9 cellular contexts compared by ENCODE assay signal in genomic region chr2:113541200-113541983, GRCh38. TPM values are rescaled to one million over a fixed set of nuclear protein-coding genes. Genes with fewer than 3 reads are reported as not detected.
DNase-seq lines count a peak whose midpoint lies in the region; ATAC-seq and TF ChIP-seq lines count a peak whose summit lies in the region.
"Not testable (repeated sequence)": the region's sequence is repeated elsewhere in the genome, so short reads cannot be mapped to it uniquely, and the experiment has no call there.
"Had no signal": no experiment of that assay in that cellular context is flagged by ENCODE, and none has a peak within 500 bp of the region (broad histone marks: within the 10 kb centered on the region; RNA-seq: fewer than 3 reads in every experiment).

No MANE protein-coding gene starts in this region.

- H3K27me3 Mint-ChIP-seq in HFFc6 (ENCODE audit: insufficient read depth), result not testable (repeated sequence)
- H3K27me3 Mint-ChIP-seq in endodermal cell (ENCODE audit: insufficient read depth), result peaks cover 41% of the 10 kb centered on the region
- H3K27me3 Mint-ChIP-seq in naive thymus-derived CD8-positive, alpha-beta T cell, result peaks cover 0 to 14% (median 4%) of the 10 kb centered on the region in 5 donors

- not testable (repeated sequence) for H3K9me3 Mint-ChIP-seq in HFFc6; activated naive CD4-positive, alpha-beta T cell treated with anti-CD3 and anti-CD28 coated beads, Interleukin-2, amount 50 U/mL, for 72 hours; endodermal cell; naive thymus-derived CD8-positive, alpha-beta T cell

- H3K4me3 Mint-ChIP-seq in HFFc6 (peak overlapping the region; percentile 81), endodermal cell (peak overlapping the region; percentile 59)
- H3K4me3 Mint-ChIP-seq in naive thymus-derived CD8-positive, alpha-beta T cell, result peak overlapping the region; percentile 52 to 84 (median 72)

- not testable (repeated sequence) for H3K36me3 ChIP-seq in WERI-Rb-1; endodermal cell (ENCODE audit: control insufficient read depth, insufficient read depth, low read length)

- peak overlapping the region; percentile 36 for H3K4me3 ChIP-seq in AG09309 (ENCODE audit: control insufficient read depth, low read depth, low read length)
- peak overlapping the region; percentile 51 for H3K4me3 ChIP-seq in WERI-Rb-1 (ENCODE audit: low read depth, low read length)
- H3K4me3 ChIP-seq in endodermal cell (ENCODE audit: low read length), result peak overlapping the region; percentile 65
- peak overlapping the region; percentile 20 for H3K4me3 ChIP-seq in iPS-11a (ENCODE audit: low read depth, low read length)

- H3K9ac ChIP-seq in endodermal cell (ENCODE audit: extremely low read depth, low read length, poor library complexity, severe bottlenecking), result not testable (repeated sequence)

- peak overlapping the region; percentile 75 for H3K27ac Mint-ChIP-seq in HFFc6
- not testable (repeated sequence) for H3K27ac Mint-ChIP-seq in activated naive CD4-positive, alpha-beta T cell treated with anti-CD3 and anti-CD28 coated beads, Interleukin-2, amount 50 U/mL, for 72 hours; endodermal cell
- H3K27ac Mint-ChIP-seq in naive thymus-derived CD8-positive, alpha-beta T cell, result peak overlapping the region in 1 of 10 donors; percentile 56

- 0 to 1% methylated on average over 5 to 66 of the region's 72 CpGs for WGBS in endodermal cell (ENCODE audit: insufficient coverage in 1 of 2, insufficient read length in 1 of 2), 2 experiments

- POLR2A ChIA-PET in naive thymus-derived CD8-positive, alpha-beta T cell (lab: Charles Lee), result not testable (repeated sequence)

- not testable (repeated sequence) for H3K9me3 ChIP-seq in WERI-Rb-1 (ENCODE audit: severe bottlenecking); endodermal cell (ENCODE audit: control insufficient read depth, low read length)

- not testable (repeated sequence) for H3K27me3 ChIP-seq in WERI-Rb-1 (ENCODE audit: insufficient read depth, low read depth, severe bottlenecking)
- peaks cover 37% of the 10 kb centered on the region for H3K27me3 ChIP-seq in endodermal cell (ENCODE audit: control insufficient read depth, insufficient read depth, low read length, poor library complexity, severe bottlenecking)

- DNase-seq in AG09309 (ENCODE audit: low read depth); HFFc6: not testable (repeated sequence)
- DNase-seq in WERI-Rb-1 (peak; percentile 33), endodermal cell (peak; percentile 73)
- peak in 1 of 2 donors; percentile 27 for DNase-seq in activated naive CD4-positive, alpha-beta T cell treated with anti-CD3 and anti-CD28 coated beads, Interleukin-2, amount 50 U/mL, for 72 hours (ENCODE audit: low spot score in 2 of 2)
- peak in 8 of 10 donors; percentile 1 to 53 (median 24) for DNase-seq in naive thymus-derived CD8-positive, alpha-beta T cell
- DNase-seq in stimulated activated CD4-positive, alpha-beta T cell treated with anti-CD3 and anti-CD28 coated beads, Interleukin-15, amount 100 ng/mL, for 24 hours, result peak; percentile 41

- H3K36me3 Mint-ChIP-seq in HFFc6 (ENCODE audit: low read depth); activated naive CD4-positive, alpha-beta T cell treated with anti-CD3 and anti-CD28 coated beads, Interleukin-2, amount 50 U/mL, for 72 hours; endodermal cell (ENCODE audit: low read depth); naive thymus-derived CD8-positive, alpha-beta T cell: not testable (repeated sequence)

- peak; percentile 63 to 75 for ATAC-seq in activated naive CD4-positive, alpha-beta T cell treated with anti-CD3 and anti-CD28 coated beads, Interleukin-2, amount 50 U/mL, for 72 hours
- peak; percentile 77 to 81 for ATAC-seq in naive thymus-derived CD8-positive, alpha-beta T cell

- not testable (repeated sequence) for TF ChIP-seq CTCF in AG09309 (IDR thresholded peaks at IDR 0.05; ENCODE audit: control insufficient read depth, insufficient read depth, low read depth, low read length, missing control alignments); HFFc6 (IDR thresholded peaks at IDR 0.05); WERI-Rb-1 (IDR thresholded peaks at IDR 0.05; ENCODE audit: low read depth, low read length); endodermal cell (conservative IDR thresholded peaks at IDR 0.05)

- H3K4me1 ChIP-seq in endodermal cell (ENCODE audit: control insufficient read depth, insufficient read depth, low read length), result not testable (repeated sequence)

- H3K27ac ChIP-seq in WERI-Rb-1; endodermal cell (ENCODE audit: low read depth, low read length): not testable (repeated sequence)

- H3K4me1 Mint-ChIP-seq in HFFc6 (ENCODE audit: low read depth), result peaks cover 13% of the 10 kb centered on the region; the same call in 1 of the 2 replicates
- H3K4me1 Mint-ChIP-seq in endodermal cell; naive thymus-derived CD8-positive, alpha-beta T cell: not testable (repeated sequence)

RNA-seq across cellular contexts. Expression of gene FOXD4L1, which starts 42.9 kb away (rescaled TPM):
- total RNA-seq in HFFc6 (2021; fragmentation: NEBNext Ultra II Directional; extraction: Animal tissue kit (Norgen Biotek cat#: 25700)), result under 1 TPM in 2 of 6 experiments, not detected in 4; 0.07 to 0.19 TPM
- under 1 TPM in 1 of 2 donors, not detected in 1; 0.30 TPM for total RNA-seq in activated naive CD4-positive, alpha-beta T cell treated with anti-CD3 and anti-CD28 coated beads, Interleukin-2, amount 50 U/mL, for 72 hours
- under 1 TPM; 0.15 to 0.22 TPM for total RNA-seq in endodermal cell
- polyA plus RNA-seq in endodermal cell (2013, experiment 1 of 2), result 0.11 TPM
- polyA plus RNA-seq in endodermal cell (2013, experiment 2 of 2), result not detected
- under 1 TPM; 0.21 to 0.41 TPM for total RNA-seq in naive thymus-derived CD8-positive, alpha-beta T cell
- not detected for polyA plus RNA-seq in naive thymus-derived CD8-positive, alpha-beta T cell
- total RNA-seq: glomerular endothelial cell had no signal
